Comparison of ENCODE assay signal across 14 cellular contexts in genomic region chr6:98514073-98514720, GRCh38.
DNase-seq lines count a peak whose midpoint lies in the region; ATAC-seq and TF ChIP-seq lines count a peak whose summit lies in the region.
"Had no signal": no experiment of that assay in that cellular context is flagged by ENCODE, and none has a peak within 500 bp of the region (broad histone marks: within the 10 kb centered on the region; RNA-seq: fewer than 3 reads in every experiment).

No MANE protein-coding gene starts in this region.

- ATAC-seq in GM18511 (IDR thresholded peaks at IDR 0.05; ENCODE audit: unreplicated experiment) (peak; percentile 69), GM21390 (IDR thresholded peaks at IDR 0.05; ENCODE audit: unreplicated experiment) (peak; percentile 72), GM19455 (IDR thresholded peaks at IDR 0.05; ENCODE audit: unreplicated experiment) (no peak)
- ATAC-seq: activated naive CD8-positive, alpha-beta T cell treated with anti-CD3 and anti-CD28 coated beads, Interleukin-2, amount 50 U/mL, for 24 hours; Panc1; stimulated activated naive CD8-positive, alpha-beta T cell treated with anti-CD3 and anti-CD28 coated beads, Interleukin-15, amount 100 ng/mL, for 72 hours had no signal

- no peaks in the 10 kb centered on the region for H3K9me3 ChIP-seq in testis

- no peak for TF ChIP-seq POLR2A in testis (IDR thresholded peaks at IDR 0.05)

- no peaks in the 10 kb centered on the region for H3K36me3 Mint-ChIP-seq in endothelial cell (ENCODE audit: low read depth, unreplicated experiment)

- H3K27ac ChIP-seq in dorsolateral prefrontal cortex, result peak overlapping the region in 1 of 59 donors; percentile 3
- H3K27ac ChIP-seq in testis, result no peak overlapping the region

- WGBS in testis, 2 donors, result 87 to 90% methylated on average over 2 of the region's 2 CpGs

- H3K36me3 ChIP-seq in testis (ENCODE audit: low read depth, missing control alignments), result no peaks in the 10 kb centered on the region

- H3K27me3 ChIP-seq in dorsolateral prefrontal cortex, result no peaks in the 10 kb centered on the region
- H3K27me3 ChIP-seq in testis, result no peaks in the 10 kb centered on the region

- no peaks in the 10 kb centered on the region for H3K9me3 Mint-ChIP-seq in endothelial cell (ENCODE audit: unreplicated experiment)
- H3K9me3 Mint-ChIP-seq: activated naive CD8-positive, alpha-beta T cell treated with anti-CD3 and anti-CD28 coated beads, Interleukin-2, amount 50 U/mL, for 24 hours; stimulated activated naive CD8-positive, alpha-beta T cell treated with anti-CD3 and anti-CD28 coated beads, Interleukin-15, amount 100 ng/mL, for 72 hours had no signal

- no peaks in the 10 kb centered on the region for H3K4me1 ChIP-seq in testis

- no peaks in the 10 kb centered on the region for H3K27me3 Mint-ChIP-seq in endothelial cell (ENCODE audit: unreplicated experiment)
- H3K27me3 Mint-ChIP-seq: activated naive CD8-positive, alpha-beta T cell treated with anti-CD3 and anti-CD28 coated beads, Interleukin-2, amount 50 U/mL, for 24 hours; stimulated activated naive CD8-positive, alpha-beta T cell treated with anti-CD3 and anti-CD28 coated beads, Interleukin-15, amount 100 ng/mL, for 72 hours had no signal

- no peak overlapping the region for H3K4me3 Mint-ChIP-seq in endothelial cell (ENCODE audit: unreplicated experiment)
- H3K4me3 Mint-ChIP-seq: activated naive CD8-positive, alpha-beta T cell treated with anti-CD3 and anti-CD28 coated beads, Interleukin-2, amount 50 U/mL, for 24 hours; stimulated activated naive CD8-positive, alpha-beta T cell treated with anti-CD3 and anti-CD28 coated beads, Interleukin-15, amount 100 ng/mL, for 72 hours had no signal

- DNase-seq in Jurkat, Clone E6-1 (ENCODE audit: low read depth, low spot score), result peak; percentile 10
- DNase-seq in dorsolateral prefrontal cortex (no peak), testis (no peak), endothelial cell (ENCODE audit: low spot score) (no peak)
- DNase-seq: activated CD4-positive, CD25-positive, alpha-beta regulatory T cell treated with anti-CD3 and anti-CD28 coated beads, Interleukin-2, amount 50 U/mL, for 72 hours; activated naive CD8-positive, alpha-beta T cell treated with anti-CD3 and anti-CD28 coated beads, Interleukin-2, amount 50 U/mL, for 24 hours; caudate nucleus; islet precursor cell; stimulated activated naive CD8-positive, alpha-beta T cell treated with anti-CD3 and anti-CD28 coated beads, Interleukin-15, amount 100 ng/mL, for 72 hours; SW 1271 had no signal

- peak in 49 of 56 donors; percentile 8 to 65 (median 41) for TF ChIP-seq CTCF in dorsolateral prefrontal cortex (IDR thresholded peaks at IDR 0.05 in 54 of 56, conservative IDR thresholded peaks at IDR 0.05 in 2 of 56; ENCODE audit: low read depth in 1 of 56, partially characterized antibody in 56 of 56)
- TF ChIP-seq CTCF in testis (IDR thresholded peaks at IDR 0.05), result no peak
- no peak for TF ChIP-seq CTCF in endothelial cell (IDR thresholded peaks at IDR 0.05; ENCODE audit: unreplicated experiment)

- no peak overlapping the region for H3K27ac Mint-ChIP-seq in endothelial cell (ENCODE audit: unreplicated experiment)
- H3K27ac Mint-ChIP-seq: activated naive CD8-positive, alpha-beta T cell treated with anti-CD3 and anti-CD28 coated beads, Interleukin-2, amount 50 U/mL, for 24 hours; stimulated activated naive CD8-positive, alpha-beta T cell treated with anti-CD3 and anti-CD28 coated beads, Interleukin-15, amount 100 ng/mL, for 72 hours had no signal

- no peak overlapping the region for H3K4me3 ChIP-seq in Jurkat, Clone E6-1 (ENCODE audit: low read length)
- H3K4me3 ChIP-seq in dorsolateral prefrontal cortex, result no peak overlapping the region
- H3K4me3 ChIP-seq in testis, result no peak overlapping the region

- intact Hi-C loops in dorsolateral prefrontal cortex (cut with DNase I) (loop anchor here in 1 of 2 donors (10.0 kb wide), 1 partner anchor 469 kb away; no protein-coding TSS in a partner anchor), testis (cut with DNase I; ENCODE audit: low total_unique reads) (no loop called here)

- no peaks in the 10 kb centered on the region for H3K4me1 Mint-ChIP-seq in endothelial cell (ENCODE audit: unreplicated experiment)
- H3K4me1 Mint-ChIP-seq: activated naive CD8-positive, alpha-beta T cell treated with anti-CD3 and anti-CD28 coated beads, Interleukin-2, amount 50 U/mL, for 24 hours; stimulated activated naive CD8-positive, alpha-beta T cell treated with anti-CD3 and anti-CD28 coated beads, Interleukin-15, amount 100 ng/mL, for 72 hours had no signal

Comparison
In these comparisons a context has a peak if more than half of its experiments do, and no peak if none do; other contexts are left out.
1. CTCF ChIP-seq: peak in dorsolateral prefrontal cortex (49 of 56); none in testis (0 of 3) and endothelial cell (single experiment).